9 cellular contexts compared by ENCODE assay signal in genomic region chr2:132651115-132652099, GRCh38.
A peak's percentile ranks its signal among the peaks of the same experiment; 100 is the strongest.
DNase-seq lines count a peak whose midpoint lies in the region; ATAC-seq lines count a peak whose summit lies in the region.
"Had no signal": no experiment of that assay in that cellular context is flagged by ENCODE, and none has a peak within 500 bp of the region (broad histone marks: within the 10 kb centered on the region; RNA-seq: fewer than 3 reads in every experiment).

No MANE protein-coding gene starts in this region.

- DNase-seq in AG20443 (ENCODE audit: low spot score) (peak; percentile 60), astrocyte of the hippocampus (ENCODE audit: low read depth, low spot score) (peak; percentile 55), left kidney (ENCODE audit: low read depth, low spot score) (peak; percentile 84), DMS114 treated with DMSO at 0.1 percent for 48 hours (lab: John Stamatoyannopoulos, UW; ENCODE audit: unreplicated experiment) (no peak), activated gamma-delta T cell (lab: John Stamatoyannopoulos, UW) (no peak), NK-92 (lab: John Stamatoyannopoulos, UW; ENCODE audit: unreplicated experiment) (no peak)
- DNase-seq: NK-92 treated with Interleukin-12 subunit alpha and Interleukin-12 subunit beta, amount 100 ng/mL, for 24 hours had no signal

- peak; percentile 48 for ATAC-seq in HG03354 (IDR thresholded peaks at IDR 0.05; ENCODE audit: poor library complexity, severe bottlenecking, unreplicated experiment)
- ATAC-seq in HG02884 (IDR thresholded peaks at IDR 0.05; ENCODE audit: unreplicated experiment) = no peak

Comparison
In these comparisons a context has a peak if more than half of its experiments do, and no peak if none do; other contexts are left out.
1. DNase-seq: peak in AG20443 (single experiment), astrocyte of the hippocampus (single experiment) and left kidney (single experiment); none in DMS114 treated with DMSO at 0.1 percent for 48 hours (single experiment), activated gamma-delta T cell (single experiment) and NK-92 (single experiment).